9 cellular contexts compared by ENCODE assay signal in the genomic region with DNA sequence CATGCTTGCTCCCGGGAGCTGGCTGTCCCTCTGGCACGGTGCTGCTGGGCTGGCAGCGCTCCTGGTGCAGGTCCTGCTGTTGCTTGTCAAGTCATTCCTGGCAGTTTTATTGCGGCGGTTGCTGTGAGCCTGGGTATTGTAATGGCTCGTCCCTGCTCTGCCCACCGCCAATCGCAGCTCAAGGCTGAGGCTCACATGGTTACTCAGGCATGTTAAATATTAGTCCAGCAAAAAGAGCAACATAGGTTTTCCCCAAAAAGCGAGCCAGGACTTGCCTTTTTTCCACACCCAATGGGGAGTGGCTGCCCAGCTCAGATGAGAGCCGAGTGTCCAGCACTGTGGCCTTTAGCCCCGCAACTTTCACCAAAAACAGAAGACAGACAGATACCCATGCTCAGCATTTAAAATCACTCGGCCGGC.
DNase-seq lines count a peak whose midpoint lies in the region; ATAC-seq and TF ChIP-seq lines count a peak whose summit lies in the region.
"Had no signal": no experiment of that assay in that cellular context is flagged by ENCODE, and none has a peak within 500 bp of the region (broad histone marks: within the 10 kb centered on the region; RNA-seq: fewer than 3 reads in every experiment).

No MANE protein-coding gene starts in this region.

- DNase-seq in NCI-H69 (lab: John Stamatoyannopoulos, UW) (peak; percentile 98), OCI-M1 (lab: John Stamatoyannopoulos, UW) (no peak)
- DNase-seq: T-helper 2 cell had no signal

- ATAC-seq in esophagus mucosa (peak; percentile 93), HG02884 (IDR thresholded peaks at IDR 0.05; ENCODE audit: unreplicated experiment) (no peak), GM18870 (IDR thresholded peaks at IDR 0.05; ENCODE audit: unreplicated experiment) (no peak), GM21515 (IDR thresholded peaks at IDR 0.05; ENCODE audit: unreplicated experiment) (no peak)

- no peak overlapping the region for H3K9ac ChIP-seq in muscle layer of colon (ENCODE audit: low read length)

- no peaks in the 10 kb centered on the region for H3K27me3 ChIP-seq in muscle layer of colon (ENCODE audit: control insufficient read depth in 1 of 2, insufficient read depth in 2 of 2, low read length in 2 of 2)

- TF ChIP-seq CTCF in 22Rv1 (IDR thresholded peaks at IDR 0.05), result no peak

- H3K4me1 ChIP-seq in muscle layer of colon (ENCODE audit: insufficient read depth, low read length), result peaks cover 47% of the 10 kb centered on the region

- H3K9me3 ChIP-seq in muscle layer of colon (ENCODE audit: low read length), result no peaks in the 10 kb centered on the region

- H3K27ac ChIP-seq in 22Rv1 (0 out of 2 replicates have a peak overlapping the region, but pooled peaks have one; percentile 17), muscle layer of colon (ENCODE audit: low read depth, low read length) (peak overlapping the region; percentile 12)

- peak overlapping the region in 1 of 2 donors; percentile 42 for H3K4me3 ChIP-seq in muscle layer of colon (ENCODE audit: low read depth in 1 of 2, low read length in 2 of 2)

- no peaks in the 10 kb centered on the region for H3K36me3 ChIP-seq in muscle layer of colon (ENCODE audit: insufficient read depth, low read length)
